ENCODE assay signal across 26 cellular contexts in the genomic region with DNA sequence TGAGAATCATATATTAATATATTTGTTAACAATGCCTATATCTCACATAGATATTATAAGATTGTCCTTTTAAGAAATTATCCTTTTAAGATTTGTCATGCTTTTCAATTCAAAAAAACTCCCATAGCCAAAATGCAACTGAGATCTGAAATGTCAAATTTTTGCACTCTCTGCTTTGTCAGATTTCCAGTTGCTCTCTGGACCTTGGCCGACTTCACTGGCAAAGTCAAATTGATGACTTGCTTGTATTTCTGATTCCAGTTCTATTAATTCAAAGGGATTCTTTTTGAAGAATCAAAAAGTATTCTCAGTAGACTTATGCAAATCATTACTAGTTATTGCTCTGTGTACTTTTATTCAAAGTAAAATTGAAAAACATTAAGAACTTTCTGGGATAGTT.
DNase-seq lines count a peak whose midpoint lies in the region; ATAC-seq, FAIRE-seq and TF ChIP-seq lines count a peak whose summit lies in the region.
"Had no signal": no experiment of that assay in that cellular context is flagged by ENCODE, and none has a peak within 500 bp of the region (broad histone marks: within the 10 kb centered on the region; RNA-seq: fewer than 3 reads in every experiment).

No MANE protein-coding gene starts in this region.

- CTCF ChIA-PET in HepG2 (lab: Yijun Ruan, JAX; ENCODE audit: low intra/inter-chr PET ratio, low total read pairs), result no interaction called here

- H3K27ac Mint-ChIP-seq in osteocyte (ENCODE audit: unreplicated experiment), result no peak overlapping the region
- H3K27ac Mint-ChIP-seq: CD14-positive monocyte; CD4-positive, alpha-beta memory T cell; CD4-positive, CD25-positive, alpha-beta regulatory T cell; CD8-positive, alpha-beta memory T cell had no signal

- H3K4me3 ChIP-seq in liver (ENCODE audit: low read depth in 1 of 3, low read length in 3 of 3) (no peak overlapping the region), HepG2 (replicated peaks in 1 of 3; ENCODE audit: insufficient read depth in 1 of 3, low read depth in 2 of 3, low read length in 3 of 3) (no peak overlapping the region), subcutaneous abdominal adipose tissue (ENCODE audit: low read depth in 1 of 5, low read length in 5 of 5) (no peak overlapping the region)
- H3K4me3 ChIP-seq: BLaER1, GM12878 had no signal

- no peaks in the 10 kb centered on the region for H3K9me3 Mint-ChIP-seq in osteocyte (ENCODE audit: unreplicated experiment)

- H3K9me3 ChIP-seq in liver (ENCODE audit: control insufficient read depth in 4 of 4, low read length in 3 of 4) (no peaks in the 10 kb centered on the region), HepG2 (ENCODE audit: low read length) (no peaks in the 10 kb centered on the region), subcutaneous abdominal adipose tissue (ENCODE audit: control insufficient read depth in 5 of 5, low read length in 5 of 5) (no peaks in the 10 kb centered on the region)
- H3K9me3 ChIP-seq: BE2C had no signal

- H3K4me1 ChIP-seq in liver (ENCODE audit: control insufficient read depth in 4 of 4, insufficient read depth in 4 of 4, low read length in 3 of 4) (peaks cover 2 to 11% (median 5%) of the 10 kb centered on the region in 4 donors), HepG2 (ENCODE audit: insufficient read depth, low read length) (no peaks in the 10 kb centered on the region), subcutaneous abdominal adipose tissue (ENCODE audit: control insufficient read depth in 5 of 5, insufficient read depth in 5 of 5, low read length in 5 of 5) (peaks cover 0 to 9% (median 0%) of the 10 kb centered on the region in 5 donors)
- H3K4me1 ChIP-seq: BE2C, BLaER1 had no signal

- H3K4me2 ChIP-seq in HepG2 (ENCODE audit: low read depth, low read length), result no peak overlapping the region
- H3K4me2 ChIP-seq: BLaER1 had no signal

- no peaks in the 10 kb centered on the region for H3K79me2 ChIP-seq in HepG2 (ENCODE audit: insufficient read depth, low read length)

- no peaks in the 10 kb centered on the region for H3K4me1 Mint-ChIP-seq in osteocyte (ENCODE audit: unreplicated experiment)
- H3K4me1 Mint-ChIP-seq: CD4-positive, alpha-beta memory T cell; CD4-positive, CD25-positive, alpha-beta regulatory T cell had no signal

- TF ChIP-seq POLR2A in HepG2 (IDR thresholded peaks at IDR 0.05; ENCODE audit: insufficient read depth in 1 of 2, low read depth in 2 of 2, low read length in 2 of 2), result no peak

- DNase-seq in HepG2 (ENCODE audit: low spot score) (no peak), left lobe of liver (ENCODE audit: low spot score) (peak; percentile 67), osteocyte (ENCODE audit: extremely low spot score, unreplicated experiment) (no peak)
- DNase-seq: 8988T; ACHN; BE2C; C1 segment of cervical spinal cord; CD4-positive, alpha-beta memory T cell; CD4-positive, CD25-positive, alpha-beta regulatory T cell; CD8-positive, alpha-beta memory T cell; COR-L47; DMS 273 treated with DMSO at 0.1 percent for 48 hours; DMS153; DMS53; DMS79; DND-41; EL; GDM1 had no signal

- intact Hi-C loops in HepG2 (cut with micrococcal nuclease; ENCODE audit: unreplicated experiment), result no loop called here

- POLR2A ChIA-PET in HepG2 (lab: Yijun Ruan, JAX), result no interaction called here

- TF ChIP-seq CTCF in liver (IDR thresholded peaks at IDR 0.05; ENCODE audit: low read depth, low read length, missing input control) (no peak), HepG2 (CRISPR knock-in tag; IDR thresholded peaks at IDR 0.05) (no peak), osteocyte (IDR thresholded peaks at IDR 0.05) (no peak)

- no TSS peak for BruUV-seq in HepG2 (replicated peaks; lab: Mats Ljungman, UMichigan)

- no peaks in the 10 kb centered on the region for H3K27me3 ChIP-seq in liver (ENCODE audit: control insufficient read depth in 4 of 4, insufficient read depth in 4 of 4, low read length in 3 of 4)
- no peaks in the 10 kb centered on the region for H3K27me3 ChIP-seq in HepG2 (ENCODE audit: control insufficient read depth in 1 of 2, insufficient read depth in 2 of 2, low read length in 2 of 2)
- no peaks in the 10 kb centered on the region for H3K27me3 ChIP-seq in subcutaneous abdominal adipose tissue (ENCODE audit: control insufficient read depth in 5 of 5, insufficient read depth in 4 of 5, low read length in 5 of 5)
- H3K27me3 ChIP-seq: BE2C, BLaER1 had no signal

- H3K36me3 ChIP-seq in liver (ENCODE audit: control insufficient read depth in 4 of 4, insufficient read depth in 3 of 4, low read depth in 1 of 4, low read length in 3 of 4), result no peaks in the 10 kb centered on the region
- no peaks in the 10 kb centered on the region for H3K36me3 ChIP-seq in HepG2 (replicated peaks in 1 of 2; ENCODE audit: control insufficient read depth in 1 of 2, insufficient read depth in 2 of 2, low read length in 2 of 2)
- H3K36me3 ChIP-seq in subcutaneous abdominal adipose tissue (ENCODE audit: control insufficient read depth in 5 of 5, insufficient read depth in 5 of 5, low read length in 5 of 5), result no peaks in the 10 kb centered on the region
- H3K36me3 ChIP-seq: BE2C, BLaER1 had no signal

- no peaks in the 10 kb centered on the region for H4K20me1 ChIP-seq in HepG2 (ENCODE audit: insufficient read depth, low read length)
- H4K20me1 ChIP-seq: BLaER1 had no signal

- FAIRE-seq in HepG2 (lab: Jason Lieb, UNC), result no peak
- FAIRE-seq: GM12878, GM12892, GM18507 had no signal

- H3K9ac ChIP-seq in liver (ENCODE audit: low read depth in 1 of 2, low read length in 2 of 2), result no peak overlapping the region
- no peak overlapping the region for H3K9ac ChIP-seq in HepG2 (ENCODE audit: insufficient read depth, low read depth, low read length)
- H3K9ac ChIP-seq in subcutaneous abdominal adipose tissue (ENCODE audit: low read length in 5 of 5), result peak overlapping the region in 2 of 5 donors; percentile 16 to 20
- H3K9ac ChIP-seq: BLaER1 had no signal

- ATAC-seq in HepG2, result no peak
- ATAC-seq in left lobe of liver, result peak; percentile 91
- no peak for ATAC-seq in GM19455 (IDR thresholded peaks at IDR 0.05; ENCODE audit: unreplicated experiment)
- ATAC-seq: GM12878 had no signal

- no peak overlapping the region for H2AFZ ChIP-seq in HepG2 (ENCODE audit: low read length)

- H3K36me3 Mint-ChIP-seq in osteocyte (ENCODE audit: unreplicated experiment), result no peaks in the 10 kb centered on the region
- H3K36me3 Mint-ChIP-seq: CD14-positive monocyte; CD4-positive, alpha-beta memory T cell; CD4-positive, CD25-positive, alpha-beta regulatory T cell had no signal

- WGBS in liver, result 19% methylated on average over 1 of the region's 1 CpG
- WGBS in HepG2 (ENCODE audit: low lambda C conversion rate), result 5% methylated on average over 1 of the region's 1 CpG

- TF ChIP-seq RAD21 in liver (IDR thresholded peaks at IDR 0.05), result peak; percentile 21 to 32
- no peak for TF ChIP-seq RAD21 in HepG2 (CRISPR knock-in tag; IDR thresholded peaks at IDR 0.05)

- TF ChIP-seq EP300 in HepG2 (IDR thresholded peaks at IDR 0.05; ENCODE audit: low read depth in 2 of 2, low read length in 2 of 2) (no peak), HepG2 (CRISPR knock-in tag; IDR thresholded peaks at IDR 0.05; ENCODE audit: borderline replicate concordance) (no peak)

- no peak overlapping the region for H3K4me3 Mint-ChIP-seq in osteocyte (ENCODE audit: unreplicated experiment)
- H3K4me3 Mint-ChIP-seq: CD14-positive monocyte; CD4-positive, alpha-beta memory T cell; CD4-positive, CD25-positive, alpha-beta regulatory T cell; CD8-positive, alpha-beta memory T cell had no signal

- H3K27ac ChIP-seq in liver (ENCODE audit: low read depth in 1 of 2, low read length in 2 of 2) (no peak overlapping the region), HepG2 (ENCODE audit: extremely low read length, insufficient read depth, low read length) (no peak overlapping the region), subcutaneous abdominal adipose tissue (ENCODE audit: low read depth, low read length) (peak overlapping the region; percentile 11)
- H3K27ac ChIP-seq: BLaER1 had no signal

- in situ Hi-C loops in HepG2 (cut with HindIII; ENCODE audit: extremely low pct_ligation_motif_present, low pct_unique_long_range_greater_than_20kb), result no loop called here

- H3K27me3 Mint-ChIP-seq in osteocyte (ENCODE audit: unreplicated experiment), result peaks cover 14% of the 10 kb centered on the region

TF ChIP-seq in liver, 16 proteins besides CTCF, POLR2A, EP300 and RAD21:
- TF ChIP-seq SP1 (IDR thresholded peaks at IDR 0.05) (peak; percentile 49), RXRA (IDR thresholded peaks at IDR 0.05) (no peak), HNF4G (IDR thresholded peaks at IDR 0.05) (peak; percentile 44), YY1 (IDR thresholded peaks at IDR 0.05) (no peak), HNF4A (conservative IDR thresholded peaks at IDR 0.05) (peak; percentile 86 to 87)

TF ChIP-seq in HepG2, 621 proteins besides CTCF, POLR2A, EP300 and RAD21 (continues in another document):
- TF ChIP-seq, protein P1, sequence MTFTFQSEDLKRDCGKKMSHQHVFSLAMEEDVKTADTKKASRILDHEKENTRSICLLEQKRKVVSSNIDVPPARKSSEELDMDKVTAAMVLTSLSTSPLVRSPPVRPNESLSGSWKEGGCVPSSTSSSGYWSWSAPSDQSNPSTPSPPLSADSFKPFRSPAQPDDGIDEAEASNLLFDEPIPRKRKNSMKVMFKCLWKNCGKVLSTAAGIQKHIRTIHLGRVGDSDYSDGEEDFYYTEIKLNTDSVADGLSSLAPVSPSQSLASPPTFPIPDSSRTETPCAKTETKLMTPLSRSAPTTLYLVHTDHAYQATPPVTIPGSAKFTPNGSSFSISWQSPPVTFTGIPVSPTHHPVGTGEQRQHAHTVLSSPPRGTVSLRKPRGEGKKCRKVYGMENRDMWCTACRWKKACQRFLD (CRISPR knock-in tag; IDR thresholded peaks at IDR 0.05; ENCODE audit: borderline replicate concordance), result no peak
- TF ChIP-seq ZSCAN29 (CRISPR knock-in tag; conservative IDR thresholded peaks at IDR 0.05), result no peak
- no peak for TF ChIP-seq ZMYM4 (CRISPR knock-in tag; IDR thresholded peaks at IDR 0.05)
- TF ChIP-seq SIN3A (IDR thresholded peaks at IDR 0.05; ENCODE audit: borderline replicate concordance, low read depth, low read length), result no peak
- TF ChIP-seq GATAD2A (CRISPR knock-in tag; IDR thresholded peaks at IDR 0.05), result no peak
- no peak for TF ChIP-seq ZNF441 (CRISPR knock-in tag; IDR thresholded peaks at IDR 0.05; ENCODE audit: borderline replicate concordance)
- no peak for TF ChIP-seq HOXA3 (CRISPR knock-in tag; IDR thresholded peaks at IDR 0.05)
- TF ChIP-seq ZNF451 (CRISPR knock-in tag; IDR thresholded peaks at IDR 0.05), result no peak
- no peak for TF ChIP-seq ZNF761 (CRISPR knock-in tag; conservative IDR thresholded peaks at IDR 0.05)
- no peak for TF ChIP-seq ZNF274 (CRISPR knock-in tag; IDR thresholded peaks at IDR 0.05)
- TF ChIP-seq, protein P2, sequence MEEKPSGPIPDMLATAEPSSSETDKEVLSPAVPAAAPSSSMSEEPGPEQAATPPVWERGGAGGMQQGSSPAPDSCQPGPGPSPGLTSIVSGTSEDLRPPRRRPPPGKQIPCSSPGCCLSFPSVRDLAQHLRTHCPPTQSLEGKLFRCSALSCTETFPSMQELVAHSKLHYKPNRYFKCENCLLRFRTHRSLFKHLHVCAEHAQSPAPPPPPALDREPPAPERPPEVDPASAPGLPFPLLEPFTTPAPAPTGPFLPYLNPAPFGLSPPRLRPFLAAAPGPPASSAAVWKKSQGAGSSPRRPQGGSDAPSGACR (CRISPR knock-in tag; IDR thresholded peaks at IDR 0.05), result no peak
